In genomic region chr1:1011388-1011949, GRCh38 we compare ENCODE assay signal across 31 cellular contexts. TPM values are rescaled to one million over a fixed set of nuclear protein-coding genes. Genes with fewer than 3 reads are reported as not detected.
DNase-seq lines count a peak whose midpoint lies in the region; ATAC-seq, FAIRE-seq and TF ChIP-seq lines count a peak whose summit lies in the region.
"Had no signal": no experiment of that assay in that cellular context is flagged by ENCODE, and none has a peak within 500 bp of the region (broad histone marks: within the 10 kb centered on the region; RNA-seq: fewer than 3 reads in every experiment).

No MANE protein-coding gene starts in this region.

- H3K4me2 ChIP-seq in A549 = no peak overlapping the region

- 77% methylated on average over 14 of the region's 14 CpGs for WGBS in A549 (ENCODE audit: missing lambda C conversion rate)

- H3K9me3 Mint-ChIP-seq in activated CD4-positive, alpha-beta T cell treated with anti-CD3 and anti-CD28 coated beads, Interleukin-2, amount 10 ng/mL, durations not matched to agents 7 days and 5 days = no peaks in the 10 kb centered on the region
- H3K9me3 Mint-ChIP-seq in activated naive CD8-positive, alpha-beta T cell treated with anti-CD3 and anti-CD28 coated beads, Interleukin-2, amount 10 ng/mL, durations not matched to agents 7 days and 5 days = no peaks in the 10 kb centered on the region
- H3K9me3 Mint-ChIP-seq: activated CD4-positive, alpha-beta memory T cell treated with anti-CD3 and anti-CD28 coated beads for 36 hours; central memory CD8-positive, alpha-beta T cell had no signal

- no peak overlapping the region for H3K27ac ChIP-seq in A549
- H3K27ac ChIP-seq: C4-2B, left ventricle myocardium inferior, prostate gland, stomach had no signal

- no peak overlapping the region for H3K4me3 Mint-ChIP-seq in activated CD4-positive, alpha-beta T cell treated with anti-CD3 and anti-CD28 coated beads, Interleukin-2, amount 10 ng/mL, durations not matched to agents 7 days and 5 days
- no peak overlapping the region for H3K4me3 Mint-ChIP-seq in activated naive CD8-positive, alpha-beta T cell treated with anti-CD3 and anti-CD28 coated beads, Interleukin-2, amount 10 ng/mL, durations not matched to agents 7 days and 5 days
- H3K4me3 Mint-ChIP-seq: activated CD4-positive, alpha-beta memory T cell treated with anti-CD3 and anti-CD28 coated beads for 36 hours; central memory CD8-positive, alpha-beta T cell; T-helper 17 cell had no signal

- peaks cover 10% of the 10 kb centered on the region for H3K4me1 ChIP-seq in A549

- H3K4me3 ChIP-seq in A549 = no peak overlapping the region
- H3K4me3 ChIP-seq: left ventricle myocardium inferior, prostate gland, stomach had no signal

- TF ChIP-seq POLR2A in A549 (IDR thresholded peaks at IDR 0.05; ENCODE audit: low read length) = no peak

- DNase-seq in activated CD4-positive, alpha-beta T cell treated with anti-CD3 and anti-CD28 coated beads, Interleukin-2, amount 10 ng/mL, durations not matched to agents 7 days and 5 days = no peak
- DNase-seq in activated CD4-positive, alpha-beta T cell treated with anti-CD3 and anti-CD28 coated beads, Interleukin-2, amount 50 U/mL, for 1 hour = no peak
- DNase-seq in A549 (ENCODE audit: low read depth in 1 of 2, low spot score in 1 of 2) (no peak), DMS114 treated with DMSO at 0.1 percent for 48 hours (lab: John Stamatoyannopoulos, UW; ENCODE audit: unreplicated experiment) (no peak), NCI-H774 (lab: John Stamatoyannopoulos, UW) (no peak)
- no peak for DNase-seq in activated naive CD8-positive, alpha-beta T cell treated with anti-CD3 and anti-CD28 coated beads, Interleukin-2, amount 10 ng/mL, durations not matched to agents 7 days and 5 days
- DNase-seq: activated CD4-positive, alpha-beta memory T cell treated with anti-CD3 and anti-CD28 coated beads for 36 hours; activated effector memory CD4-positive, alpha-beta T cell treated with Interleukin-2 at 50 U/mL for 16 hours; dermis blood vessel endothelial cell; head of caudate nucleus; islet precursor cell; left ventricle myocardium inferior; mesendoderm; NCI-H1417 treated with DMSO at 0.1 percent for 48 hours; NCI-H2081; NCI-H526; nucleus accumbens; PC-3; Right ventricle myocardium superior; stimulated activated CD4-positive, alpha-beta T cell treated with anti-CD3 and anti-CD28 coated beads, Interleukin-4, amount 100 ng/mL, for 1 hour; stomach had no signal

- H3K27me3 Mint-ChIP-seq in activated CD4-positive, alpha-beta T cell treated with anti-CD3 and anti-CD28 coated beads, Interleukin-2, amount 10 ng/mL, durations not matched to agents 7 days and 5 days = peaks cover 10% of the 10 kb centered on the region
- no peaks in the 10 kb centered on the region for H3K27me3 Mint-ChIP-seq in activated naive CD8-positive, alpha-beta T cell treated with anti-CD3 and anti-CD28 coated beads, Interleukin-2, amount 10 ng/mL, durations not matched to agents 7 days and 5 days

- H3K27ac Mint-ChIP-seq in activated CD4-positive, alpha-beta T cell treated with anti-CD3 and anti-CD28 coated beads, Interleukin-2, amount 10 ng/mL, durations not matched to agents 7 days and 5 days = peak overlapping the region; percentile 25
- H3K27ac Mint-ChIP-seq in activated naive CD8-positive, alpha-beta T cell treated with anti-CD3 and anti-CD28 coated beads, Interleukin-2, amount 10 ng/mL, durations not matched to agents 7 days and 5 days = peak overlapping the region; percentile 42
- H3K27ac Mint-ChIP-seq: activated CD4-positive, alpha-beta memory T cell treated with anti-CD3 and anti-CD28 coated beads for 36 hours; T-helper 17 cell had no signal

- TF ChIP-seq CTCF in A549 (IDR thresholded peaks at IDR 0.05) = no peak

- CTCF ChIA-PET in activated CD4-positive, alpha-beta T cell treated with anti-CD3 and anti-CD28 coated beads, Interleukin-2, amount 10 ng/mL, durations not matched to agents 7 days and 5 days (lab: Charles Lee) = interaction anchor here (8.5 kb wide), 1 partner anchor 9 kb away, joined by 67 read pairs; the partner anchor contains the start of gene HES4
- CTCF ChIA-PET in A549 (lab: Yijun Ruan, JAX) = no interaction called here

- POLR2A ChIA-PET in activated CD4-positive, alpha-beta T cell treated with anti-CD3 and anti-CD28 coated beads, Interleukin-2, amount 10 ng/mL, durations not matched to agents 7 days and 5 days (lab: Charles Lee) = no interaction called here
- POLR2A ChIA-PET in A549 (lab: Yijun Ruan, JAX) = no interaction called here
- POLR2A ChIA-PET in activated naive CD8-positive, alpha-beta T cell treated with anti-CD3 and anti-CD28 coated beads, Interleukin-2, amount 10 ng/mL, durations not matched to agents 7 days and 5 days (lab: Charles Lee) = interaction anchor here (1.2 kb wide), 1 partner anchor 364 kb away, joined by 3 read pairs; the partner anchor contains the start of gene AURKAIP1

- ATAC-seq in A549 = no peak
- no peak for ATAC-seq in activated naive CD8-positive, alpha-beta T cell treated with anti-CD3 and anti-CD28 coated beads, Interleukin-2, amount 10 ng/mL, durations not matched to agents 7 days and 5 days (ENCODE audit: low read depth)
- ATAC-seq: activated CD4-positive, CD25-positive, alpha-beta regulatory T cell treated with anti-CD3 and anti-CD28 coated beads, Interleukin-2, amount 50 U/mL, for 24 hours; esophagus mucosa; PC-3; SK-N-SH treated with all-trans-retinoic acid at 6 μM for 48 hours; T-helper 17 cell had no signal

- peaks cover 38% of the 10 kb centered on the region for H3K4me1 Mint-ChIP-seq in activated CD4-positive, alpha-beta T cell treated with anti-CD3 and anti-CD28 coated beads, Interleukin-2, amount 10 ng/mL, durations not matched to agents 7 days and 5 days
- H3K4me1 Mint-ChIP-seq in activated naive CD8-positive, alpha-beta T cell treated with anti-CD3 and anti-CD28 coated beads, Interleukin-2, amount 10 ng/mL, durations not matched to agents 7 days and 5 days = peaks cover 19% of the 10 kb centered on the region

- H3K36me3 Mint-ChIP-seq in activated CD4-positive, alpha-beta T cell treated with anti-CD3 and anti-CD28 coated beads, Interleukin-2, amount 10 ng/mL, durations not matched to agents 7 days and 5 days (ENCODE audit: low read depth) = peaks cover 28% of the 10 kb centered on the region
- peaks cover 21% of the 10 kb centered on the region for H3K36me3 Mint-ChIP-seq in activated naive CD8-positive, alpha-beta T cell treated with anti-CD3 and anti-CD28 coated beads, Interleukin-2, amount 10 ng/mL, durations not matched to agents 7 days and 5 days

- H3K9me3 ChIP-seq in A549 = no peaks in the 10 kb centered on the region
- H3K9me3 ChIP-seq: left ventricle myocardium inferior, prostate gland, stomach had no signal

- FAIRE-seq in A549 (lab: Jason Lieb, UNC) = no peak
- FAIRE-seq: TTC549, urothelium cell line had no signal

- TF ChIP-seq EP300 in A549 (IDR thresholded peaks at IDR 0.05) = no peak

- no peak for TF ChIP-seq RAD21 in A549 (conservative IDR thresholded peaks at IDR 0.05 in 1 of 2, IDR thresholded peaks at IDR 0.05 in 1 of 2)

RNA-seq across cellular contexts. Expression of gene ISG15, which starts 1.8 kb away (rescaled TPM):
- 100 to 1,000 TPM; 237 to 332 TPM for total RNA-seq in activated CD4-positive, alpha-beta T cell treated with anti-CD3 and anti-CD28 coated beads, Interleukin-2, amount 10 ng/mL, durations not matched to agents 7 days and 5 days
- polyA plus RNA-seq in A549 (2011; rRNA removed) = 4.3 and 4.6 TPM in 2 replicates
- polyA plus RNA-seq in A549 (2012; cell fraction: cytosol; rRNA removed) = 15.8 and 18.5 TPM in 2 replicates
- 21.1 and 23.1 TPM in 2 replicates for polyA plus RNA-seq in A549 (2012; cell fraction: nucleus; rRNA removed)
- 11.2 to 17.6 TPM (median 11.2 TPM) in 3 replicates for polyA plus RNA-seq in A549 (2017; fragmentation: RNase III; extraction: RNeasy Plus Mini Kit Qiagen cat#74134 plus additional on column Dnase treatment)
- 0.78 and 0.95 TPM in 2 replicates for polyA minus RNA-seq in A549 (2011; rRNA and poly(A)+ RNA removed)
- 100 to 1,000 TPM; 425 to 457 TPM for total RNA-seq in activated naive CD8-positive, alpha-beta T cell treated with anti-CD3 and anti-CD28 coated beads, Interleukin-2, amount 10 ng/mL, durations not matched to agents 7 days and 5 days

RNA-seq across cellular contexts. Expression of gene AGRN, which starts 8.5 kb away (rescaled TPM):
- 1 to 10 TPM; 7.4 to 8.3 TPM for total RNA-seq in activated CD4-positive, alpha-beta T cell treated with anti-CD3 and anti-CD28 coated beads, Interleukin-2, amount 10 ng/mL, durations not matched to agents 7 days and 5 days
- polyA plus RNA-seq in A549 (2011; rRNA removed) (23.9 and 34.9 TPM in 2 replicates), A549 (2017; fragmentation: RNase III; extraction: RNeasy Plus Mini Kit Qiagen cat#74134 plus additional on column Dnase treatment) (88.0 to 95.3 TPM (median 90.9 TPM) in 3 replicates)
- 54.0 and 72.0 TPM in 2 replicates for polyA plus RNA-seq in A549 (2012; cell fraction: cytosol; rRNA removed)
- 477 and 531 TPM in 2 replicates for polyA plus RNA-seq in A549 (2012; cell fraction: nucleus; rRNA removed)
- 27.8 and 31.7 TPM in 2 replicates for polyA minus RNA-seq in A549 (2011; rRNA and poly(A)+ RNA removed)
- 10 to 100 TPM; 18.8 to 19.3 TPM for total RNA-seq in activated naive CD8-positive, alpha-beta T cell treated with anti-CD3 and anti-CD28 coated beads, Interleukin-2, amount 10 ng/mL, durations not matched to agents 7 days and 5 days

RNA-seq across cellular contexts. Expression of gene HES4, which starts 11.6 kb away (rescaled TPM):
- under 1 TPM; 0.42 to 0.46 TPM for total RNA-seq in activated CD4-positive, alpha-beta T cell treated with anti-CD3 and anti-CD28 coated beads, Interleukin-2, amount 10 ng/mL, durations not matched to agents 7 days and 5 days
- 4.2 and 5.9 TPM in 2 replicates for polyA plus RNA-seq in A549 (2011; rRNA removed)
- 32.9 and 46.9 TPM in 2 replicates for polyA plus RNA-seq in A549 (2012; cell fraction: cytosol; rRNA removed)
- polyA plus RNA-seq in A549 (2012; cell fraction: nucleus; rRNA removed) = 111 and 145 TPM in 2 replicates
- polyA plus RNA-seq in A549 (2017; fragmentation: RNase III; extraction: RNeasy Plus Mini Kit Qiagen cat#74134 plus additional on column Dnase treatment) = 8.4 to 9.6 TPM (median 8.8 TPM) in 3 replicates
- polyA minus RNA-seq in A549 (2011; rRNA and poly(A)+ RNA removed) = 0.99 and 3.5 TPM in 2 replicates
- total RNA-seq in activated naive CD8-positive, alpha-beta T cell treated with anti-CD3 and anti-CD28 coated beads, Interleukin-2, amount 10 ng/mL, durations not matched to agents 7 days and 5 days = 1 to 10 TPM in 1 of 2 experiments, under 1 TPM in 1; 0.60 to 1.1 TPM

RNA-seq across cellular contexts. Expression of gene PERM1, which starts 29.6 kb away (rescaled TPM):
- total RNA-seq in activated CD4-positive, alpha-beta T cell treated with anti-CD3 and anti-CD28 coated beads, Interleukin-2, amount 10 ng/mL, durations not matched to agents 7 days and 5 days = not detected
- not detected in 2 replicates for polyA plus RNA-seq in A549 (2011; rRNA removed)
- 0.03 and 0.05 TPM in 2 replicates for polyA plus RNA-seq in A549 (2012; cell fraction: cytosol; rRNA removed)
- polyA plus RNA-seq in A549 (2012; cell fraction: nucleus; rRNA removed) = 0.09 and 0.17 TPM in 2 replicates
- 0.12 to 0.33 TPM (median 0.30 TPM) in 3 replicates for polyA plus RNA-seq in A549 (2017; fragmentation: RNase III; extraction: RNeasy Plus Mini Kit Qiagen cat#74134 plus additional on column Dnase treatment)
- polyA minus RNA-seq in A549 (2011; rRNA and poly(A)+ RNA removed) = 0.12 TPM in 1 of 2 replicates, not detected in the other
- not detected for total RNA-seq in activated naive CD8-positive, alpha-beta T cell treated with anti-CD3 and anti-CD28 coated beads, Interleukin-2, amount 10 ng/mL, durations not matched to agents 7 days and 5 days
- total RNA-seq: activated CD4-positive, alpha-beta memory T cell treated with anti-CD3 and anti-CD28 coated beads for 36 hours; dermis blood vessel endothelial cell; esophagus mucosa; LHCN-M2; T-helper 17 cell had no signal

RNA-seq across cellular contexts. Expression of gene PLEKHN1, which starts 45.2 kb away (rescaled TPM):
- 1 to 10 TPM; 3.2 TPM for total RNA-seq in activated CD4-positive, alpha-beta T cell treated with anti-CD3 and anti-CD28 coated beads, Interleukin-2, amount 10 ng/mL, durations not matched to agents 7 days and 5 days
- polyA plus RNA-seq in A549 (2011; rRNA removed) (0.61 and 0.75 TPM in 2 replicates), A549 (2017; fragmentation: RNase III; extraction: RNeasy Plus Mini Kit Qiagen cat#74134 plus additional on column Dnase treatment) (3.2 to 3.6 TPM (median 3.4 TPM) in 3 replicates)
- polyA plus RNA-seq in A549 (2012; cell fraction: cytosol; rRNA removed) = 1.6 and 2.3 TPM in 2 replicates
- polyA plus RNA-seq in A549 (2012; cell fraction: nucleus; rRNA removed) = 9.4 and 13.1 TPM in 2 replicates
- 0.33 and 0.73 TPM in 2 replicates for polyA minus RNA-seq in A549 (2011; rRNA and poly(A)+ RNA removed)
- total RNA-seq in activated naive CD8-positive, alpha-beta T cell treated with anti-CD3 and anti-CD28 coated beads, Interleukin-2, amount 10 ng/mL, durations not matched to agents 7 days and 5 days = 1 to 10 TPM; 3.0 to 4.8 TPM
- total RNA-seq: left ventricle myocardium inferior, Right ventricle myocardium superior had no signal
